In the genomic region with DNA sequence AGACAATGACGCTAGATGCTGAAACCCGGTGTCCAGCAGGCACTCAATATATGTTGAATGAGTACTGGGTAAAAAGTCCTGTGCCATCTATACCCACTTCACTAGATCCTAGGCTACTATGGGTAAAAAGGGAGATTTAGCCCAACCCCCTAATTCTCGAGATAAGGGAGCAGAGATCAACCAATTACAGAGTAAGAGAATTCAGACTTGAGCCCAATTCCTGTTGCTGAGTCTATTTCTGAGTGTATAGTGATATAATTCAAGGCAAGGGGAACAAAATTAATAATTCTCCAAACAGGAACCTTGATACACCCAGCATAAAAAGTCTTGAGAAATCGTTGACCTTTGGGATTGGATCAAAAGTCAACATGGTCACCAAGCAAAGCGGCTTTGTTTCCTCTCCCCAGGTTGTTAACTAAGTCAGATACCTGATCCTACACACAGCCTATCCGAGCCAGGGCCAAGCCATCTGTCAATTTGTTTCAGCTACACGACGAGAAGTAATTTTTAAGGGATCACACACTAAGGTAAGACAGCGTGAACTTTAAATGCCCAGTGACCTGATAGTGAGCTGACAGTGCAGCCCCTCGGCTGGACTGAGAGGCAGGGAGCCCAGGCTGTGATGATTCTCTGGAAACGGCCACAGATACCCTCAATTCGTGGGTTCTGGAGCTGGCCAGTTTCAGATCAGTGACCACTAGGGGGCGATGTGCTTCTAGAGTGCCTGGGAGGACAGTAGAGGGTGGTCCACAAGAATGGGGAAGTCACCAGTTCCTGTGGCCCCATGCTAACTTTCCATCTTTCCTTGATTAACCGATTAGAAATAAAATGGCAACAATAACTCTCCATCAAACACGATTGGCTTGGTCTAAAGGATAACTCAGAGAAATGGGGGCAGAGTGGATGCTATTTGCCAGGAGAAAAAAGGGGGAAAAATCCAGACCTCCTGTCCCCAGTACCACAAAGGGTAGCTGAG, we compare ENCODE assay signal across 1 cellular context.
A peak's percentile ranks its signal among the peaks of the same experiment; 100 is the strongest.
TF ChIP-seq lines count a peak whose summit lies in the region.

No MANE protein-coding gene starts in this region.

TF ChIP-seq in HepG2, 621 proteins besides CTCF, POLR2A, EP300 and RAD21 (continued from another document and continues in another):
- TF ChIP-seq ZNF737 (CRISPR knock-in tag; IDR thresholded peaks at IDR 0.05; ENCODE audit: borderline replicate concordance) (no peak), ZNF510 (CRISPR knock-in tag; IDR thresholded peaks at IDR 0.05; ENCODE audit: low read depth) (0 out of 2 replicates have a peak, but pooled peaks have one; percentile 67), GZF1 (CRISPR knock-in tag; IDR thresholded peaks at IDR 0.05) (peak; percentile 87), AGO2 (optimal IDR thresholded peaks at IDR 0.05; ENCODE audit: low read depth, low read length) (no peak), ZNF598 (CRISPR knock-in tag; IDR thresholded peaks at IDR 0.05; ENCODE audit: borderline replicate concordance) (peak; percentile 59; the same call in 1 of the 2 replicates), KLF13 (CRISPR knock-in tag; IDR thresholded peaks at IDR 0.05) (no peak), TCF12 (IDR thresholded peaks at IDR 0.05) (no peak), TCF12 (CRISPR knock-in tag; IDR thresholded peaks at IDR 0.05) (no peak), ZNF562 (CRISPR knock-in tag; IDR thresholded peaks at IDR 0.05; ENCODE audit: borderline replicate concordance) (no peak), ZFP1 (CRISPR knock-in tag; IDR thresholded peaks at IDR 0.05) (0 out of 2 replicates have a peak, but pooled peaks have one; percentile 36), ZNF572 (CRISPR knock-in tag; IDR thresholded peaks at IDR 0.05) (0 out of 2 replicates have a peak, but pooled peaks have one; percentile 29), EHMT2 (IDR thresholded peaks at IDR 0.05; ENCODE audit: borderline replicate concordance, low read depth, low read length) (no peak), ZNF780A (CRISPR knock-in tag; IDR thresholded peaks at IDR 0.05) (no peak), HOXA3 (CRISPR knock-in tag; IDR thresholded peaks at IDR 0.05) (peak; percentile 73), ZMYM4 (CRISPR knock-in tag; IDR thresholded peaks at IDR 0.05) (peak; percentile 60), KDM2A (CRISPR knock-in tag; IDR thresholded peaks at IDR 0.05; ENCODE audit: borderline replicate concordance, low read depth) (peak; percentile 68), ZBTB7B (CRISPR knock-in tag; IDR thresholded peaks at IDR 0.05) (peak; percentile 100), ZBTB21 (CRISPR knock-in tag; IDR thresholded peaks at IDR 0.05) (no peak), PAWR (CRISPR knock-in tag; IDR thresholded peaks at IDR 0.05; ENCODE audit: borderline replicate concordance) (peak; percentile 56; the same call in 1 of the 2 replicates), HOXA5 (CRISPR knock-in tag; IDR thresholded peaks at IDR 0.05) (peak; percentile 65; the same call in 1 of the 2 replicates), ZNF883 (CRISPR knock-in tag; IDR thresholded peaks at IDR 0.05; ENCODE audit: not compliant biosample characterization) (peak; percentile 50), KMT2B (CRISPR knock-in tag; IDR thresholded peaks at IDR 0.05) (peak; percentile 36), ELF1 (CRISPR knock-in tag; IDR thresholded peaks at IDR 0.05) (peak; percentile 35; the same call in 1 of the 2 replicates), NFYB (CRISPR knock-in tag; IDR thresholded peaks at IDR 0.05) (no peak), ZNF205 (CRISPR knock-in tag; IDR thresholded peaks at IDR 0.05) (peak; percentile 54), ZNF33B (CRISPR knock-in tag; IDR thresholded peaks at IDR 0.05) (no peak), SMYD3 (CRISPR knock-in tag; IDR thresholded peaks at IDR 0.05) (peak; percentile 25; the same call in 1 of the 2 replicates), ZNF629 (CRISPR knock-in tag; conservative IDR thresholded peaks at IDR 0.05) (peak; percentile 55; the same call in 1 of the 2 replicates), ZNF326 (CRISPR knock-in tag; IDR thresholded peaks at IDR 0.05; ENCODE audit: borderline replicate concordance) (no peak), PPARG (CRISPR knock-in tag; conservative IDR thresholded peaks at IDR 0.05) (peak; percentile 88)
- TF ChIP-seq, protein P1, sequence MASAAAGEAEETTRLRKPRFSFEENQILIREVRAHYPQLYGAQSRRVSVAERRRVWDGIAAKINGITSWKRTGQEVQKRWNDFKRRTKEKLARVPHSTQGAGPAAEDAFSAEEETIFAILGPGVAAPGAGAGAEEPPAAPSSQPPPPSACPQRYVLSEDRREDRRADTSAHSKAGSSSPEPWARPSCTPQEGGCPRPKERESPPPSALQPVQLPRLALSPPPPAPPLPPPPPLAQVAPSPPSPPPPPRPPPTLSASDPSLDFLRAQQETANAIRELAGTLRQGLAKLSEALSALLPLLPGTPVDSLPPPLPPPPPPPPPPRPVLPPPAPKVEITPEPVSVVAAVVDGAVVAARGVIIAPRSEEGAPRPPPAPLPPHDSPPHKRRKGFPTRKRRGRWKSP (CRISPR knock-in tag; IDR thresholded peaks at IDR 0.05): peak; percentile 63; the same call in 1 of the 2 replicates
- TF ChIP-seq, protein P2, sequence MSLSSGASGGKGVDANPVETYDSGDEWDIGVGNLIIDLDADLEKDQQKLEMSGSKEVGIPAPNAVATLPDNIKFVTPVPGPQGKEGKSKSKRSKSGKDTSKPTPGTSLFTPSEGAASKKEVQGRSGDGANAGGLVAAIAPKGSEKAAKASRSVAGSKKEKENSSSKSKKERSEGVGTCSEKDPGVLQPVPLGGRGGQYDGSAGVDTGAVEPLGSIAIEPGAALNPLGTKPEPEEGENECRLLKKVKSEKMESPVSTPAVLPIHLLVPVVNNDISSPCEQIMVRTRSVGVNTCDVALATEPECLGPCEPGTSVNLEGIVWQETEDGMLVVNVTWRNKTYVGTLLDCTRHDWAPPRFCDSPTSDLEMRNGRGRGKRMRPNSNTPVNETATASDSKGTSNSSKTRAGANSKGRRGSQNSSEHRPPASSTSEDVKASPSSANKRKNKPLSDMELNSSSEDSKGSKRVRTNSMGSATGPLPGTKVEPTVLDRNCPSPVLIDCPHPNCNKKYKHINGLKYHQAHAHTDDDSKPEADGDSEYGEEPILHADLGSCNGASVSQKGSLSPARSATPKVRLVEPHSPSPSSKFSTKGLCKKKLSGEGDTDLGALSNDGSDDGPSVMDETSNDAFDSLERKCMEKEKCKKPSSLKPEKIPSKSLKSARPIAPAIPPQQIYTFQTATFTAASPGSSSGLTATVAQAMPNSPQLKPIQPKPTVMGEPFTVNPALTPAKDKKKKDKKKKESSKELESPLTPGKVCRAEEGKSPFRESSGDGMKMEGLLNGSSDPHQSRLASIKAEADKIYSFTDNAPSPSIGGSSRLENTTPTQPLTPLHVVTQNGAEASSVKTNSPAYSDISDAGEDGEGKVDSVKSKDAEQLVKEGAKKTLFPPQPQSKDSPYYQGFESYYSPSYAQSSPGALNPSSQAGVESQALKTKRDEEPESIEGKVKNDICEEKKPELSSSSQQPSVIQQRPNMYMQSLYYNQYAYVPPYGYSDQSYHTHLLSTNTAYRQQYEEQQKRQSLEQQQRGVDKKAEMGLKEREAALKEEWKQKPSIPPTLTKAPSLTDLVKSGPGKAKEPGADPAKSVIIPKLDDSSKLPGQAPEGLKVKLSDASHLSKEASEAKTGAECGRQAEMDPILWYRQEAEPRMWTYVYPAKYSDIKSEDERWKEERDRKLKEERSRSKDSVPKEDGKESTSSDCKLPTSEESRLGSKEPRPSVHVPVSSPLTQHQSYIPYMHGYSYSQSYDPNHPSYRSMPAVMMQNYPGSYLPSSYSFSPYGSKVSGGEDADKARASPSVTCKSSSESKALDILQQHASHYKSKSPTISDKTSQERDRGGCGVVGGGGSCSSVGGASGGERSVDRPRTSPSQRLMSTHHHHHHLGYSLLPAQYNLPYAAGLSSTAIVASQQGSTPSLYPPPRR (CRISPR knock-in tag; IDR thresholded peaks at IDR 0.05; ENCODE audit: borderline replicate concordance): peak; percentile 67
- TF ChIP-seq, protein P3, sequence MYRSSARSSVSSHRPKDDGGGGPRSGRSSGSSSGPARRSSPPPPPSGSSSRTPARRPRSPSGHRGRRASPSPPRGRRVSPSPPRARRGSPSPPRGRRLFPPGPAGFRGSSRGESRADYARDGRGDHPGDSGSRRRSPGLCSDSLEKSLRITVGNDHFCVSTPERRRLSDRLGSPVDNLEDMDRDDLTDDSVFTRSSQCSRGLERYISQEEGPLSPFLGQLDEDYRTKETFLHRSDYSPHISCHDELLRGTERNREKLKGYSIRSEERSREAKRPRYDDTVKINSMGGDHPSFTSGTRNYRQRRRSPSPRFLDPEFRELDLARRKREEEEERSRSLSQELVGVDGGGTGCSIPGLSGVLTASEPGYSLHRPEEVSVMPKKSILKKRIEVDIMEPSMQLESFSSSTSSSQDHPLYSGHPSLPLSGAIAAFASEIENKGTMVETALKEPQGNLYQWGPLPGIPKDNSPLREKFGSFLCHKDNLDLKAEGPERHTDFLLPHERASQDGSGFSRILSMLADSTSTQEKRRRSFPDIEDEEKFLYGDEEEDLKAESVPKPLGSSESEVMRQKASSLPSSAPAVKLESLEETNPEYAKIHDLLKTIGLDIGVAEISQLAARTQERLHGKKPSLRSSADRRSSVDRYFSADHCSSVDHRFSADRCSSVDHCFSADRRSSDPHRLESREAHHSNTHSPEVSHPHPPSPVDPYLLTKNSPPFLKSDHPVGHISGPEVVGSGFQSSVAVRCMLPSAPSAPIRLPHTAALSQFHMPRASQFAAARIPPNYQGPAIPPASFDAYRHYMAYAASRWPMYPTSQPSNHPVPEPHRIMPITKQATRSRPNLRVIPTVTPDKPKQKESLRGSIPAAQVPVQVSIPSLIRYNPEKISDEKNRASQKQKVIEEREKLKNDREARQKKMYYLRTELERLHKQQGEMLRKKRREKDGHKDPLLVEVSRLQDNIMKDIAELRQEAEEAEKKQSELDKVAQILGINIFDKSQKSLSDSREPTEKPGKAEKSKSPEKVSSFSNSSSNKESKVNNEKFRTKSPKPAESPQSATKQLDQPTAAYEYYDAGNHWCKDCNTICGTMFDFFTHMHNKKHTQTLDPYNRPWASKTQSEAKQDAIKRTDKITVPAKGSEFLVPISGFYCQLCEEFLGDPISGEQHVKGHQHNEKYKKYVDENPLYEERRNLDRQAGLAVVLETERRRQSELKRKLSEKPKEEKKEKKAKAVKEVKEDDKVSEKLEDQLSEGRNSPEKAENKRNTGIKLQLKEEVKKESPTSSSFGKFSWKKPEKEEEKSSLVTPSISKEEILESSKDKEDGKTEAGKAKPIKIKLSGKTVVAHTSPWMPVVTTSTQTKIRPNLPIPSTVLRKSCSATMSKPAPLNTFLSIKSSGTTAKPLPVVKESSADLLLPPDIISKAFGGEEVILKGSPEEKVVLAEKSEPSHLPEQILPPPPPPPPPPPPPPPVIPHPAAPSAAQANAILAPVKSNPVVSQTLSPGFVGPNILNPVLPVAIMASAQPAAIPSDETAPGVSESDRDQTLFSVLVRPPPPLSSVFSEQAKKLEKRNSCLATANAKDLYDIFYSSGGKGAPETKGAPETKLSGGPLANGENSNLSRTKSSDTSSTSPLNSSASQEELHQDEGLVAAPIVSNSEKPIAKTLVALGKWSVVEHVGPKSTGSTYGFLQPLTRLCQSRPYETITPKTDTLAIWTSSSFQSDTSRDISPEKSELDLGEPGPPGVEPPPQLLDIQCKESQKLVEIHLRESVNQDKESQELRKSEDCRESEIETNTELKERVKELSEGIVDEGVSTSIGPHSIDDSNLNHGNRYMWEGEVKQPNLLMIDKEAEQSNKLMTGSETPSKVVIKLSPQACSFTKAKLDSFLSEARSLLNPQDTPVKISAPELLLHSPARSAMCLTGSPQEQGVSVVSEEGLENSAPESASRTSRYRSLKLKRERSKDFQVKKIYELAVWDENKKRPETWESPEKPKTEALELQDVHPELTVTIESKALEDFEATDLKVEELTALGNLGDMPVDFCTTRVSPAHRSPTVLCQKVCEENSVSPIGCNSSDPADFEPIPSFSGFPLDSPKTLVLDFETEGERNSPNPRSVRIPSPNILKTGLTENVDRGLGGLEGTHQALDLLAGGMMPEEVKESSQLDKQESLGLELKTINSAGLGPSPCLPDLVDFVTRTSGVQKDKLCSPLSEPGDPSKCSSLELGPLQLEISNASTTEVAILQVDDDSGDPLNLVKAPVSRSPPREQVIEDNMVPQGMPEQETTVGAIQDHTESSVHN (CRISPR knock-in tag; IDR thresholded peaks at IDR 0.05): 0 out of 2 replicates have a peak, but pooled peaks have one; percentile 36
- TF ChIP-seq, protein P4, sequence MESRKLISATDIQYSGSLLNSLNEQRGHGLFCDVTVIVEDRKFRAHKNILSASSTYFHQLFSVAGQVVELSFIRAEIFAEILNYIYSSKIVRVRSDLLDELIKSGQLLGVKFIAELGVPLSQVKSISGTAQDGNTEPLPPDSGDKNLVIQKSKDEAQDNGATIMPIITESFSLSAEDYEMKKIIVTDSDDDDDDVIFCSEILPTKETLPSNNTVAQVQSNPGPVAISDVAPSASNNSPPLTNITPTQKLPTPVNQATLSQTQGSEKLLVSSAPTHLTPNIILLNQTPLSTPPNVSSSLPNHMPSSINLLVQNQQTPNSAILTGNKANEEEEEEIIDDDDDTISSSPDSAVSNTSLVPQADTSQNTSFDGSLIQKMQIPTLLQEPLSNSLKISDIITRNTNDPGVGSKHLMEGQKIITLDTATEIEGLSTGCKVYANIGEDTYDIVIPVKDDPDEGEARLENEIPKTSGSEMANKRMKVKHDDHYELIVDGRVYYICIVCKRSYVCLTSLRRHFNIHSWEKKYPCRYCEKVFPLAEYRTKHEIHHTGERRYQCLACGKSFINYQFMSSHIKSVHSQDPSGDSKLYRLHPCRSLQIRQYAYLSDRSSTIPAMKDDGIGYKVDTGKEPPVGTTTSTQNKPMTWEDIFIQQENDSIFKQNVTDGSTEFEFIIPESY (CRISPR knock-in tag; IDR thresholded peaks at IDR 0.05): peak; percentile 59; the same call in 1 of the 2 replicates
- TF ChIP-seq, protein P5, sequence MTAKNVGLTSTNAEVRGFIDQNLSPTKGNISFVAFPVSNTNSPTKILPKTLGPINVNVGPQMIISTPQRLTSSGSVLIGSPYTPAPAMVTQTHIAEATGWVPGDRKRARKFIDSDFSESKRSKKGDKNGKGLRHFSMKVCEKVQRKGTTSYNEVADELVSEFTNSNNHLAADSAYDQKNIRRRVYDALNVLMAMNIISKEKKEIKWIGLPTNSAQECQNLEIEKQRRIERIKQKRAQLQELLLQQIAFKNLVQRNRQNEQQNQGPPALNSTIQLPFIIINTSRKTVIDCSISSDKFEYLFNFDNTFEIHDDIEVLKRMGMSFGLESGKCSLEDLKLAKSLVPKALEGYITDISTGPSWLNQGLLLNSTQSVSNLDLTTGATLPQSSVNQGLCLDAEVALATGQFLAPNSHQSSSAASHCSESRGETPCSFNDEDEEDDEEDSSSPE (CRISPR knock-in tag; IDR thresholded peaks at IDR 0.05): peak; percentile 18; the same call in 1 of the 2 replicates
- TF ChIP-seq, protein P6, sequence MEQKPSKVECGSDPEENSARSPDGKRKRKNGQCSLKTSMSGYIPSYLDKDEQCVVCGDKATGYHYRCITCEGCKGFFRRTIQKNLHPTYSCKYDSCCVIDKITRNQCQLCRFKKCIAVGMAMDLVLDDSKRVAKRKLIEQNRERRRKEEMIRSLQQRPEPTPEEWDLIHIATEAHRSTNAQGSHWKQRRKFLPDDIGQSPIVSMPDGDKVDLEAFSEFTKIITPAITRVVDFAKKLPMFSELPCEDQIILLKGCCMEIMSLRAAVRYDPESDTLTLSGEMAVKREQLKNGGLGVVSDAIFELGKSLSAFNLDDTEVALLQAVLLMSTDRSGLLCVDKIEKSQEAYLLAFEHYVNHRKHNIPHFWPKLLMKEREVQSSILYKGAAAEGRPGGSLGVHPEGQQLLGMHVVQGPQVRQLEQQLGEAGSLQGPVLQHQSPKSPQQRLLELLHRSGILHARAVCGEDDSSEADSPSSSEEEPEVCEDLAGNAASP (CRISPR knock-in tag; IDR thresholded peaks at IDR 0.05; ENCODE audit: borderline replicate concordance): peak; percentile 66
